ENCODE assay signal across 9 cellular contexts in genomic region chr5:34022131-34022705, GRCh38. TPM values are rescaled to one million over a fixed set of nuclear protein-coding genes. Genes with fewer than 3 reads are reported as not detected.
DNase-seq lines count a peak whose midpoint lies in the region; ATAC-seq, FAIRE-seq and TF ChIP-seq lines count a peak whose summit lies in the region.
"Had no signal": no experiment of that assay in that cellular context is flagged by ENCODE, and none has a peak within 500 bp of the region (broad histone marks: within the 10 kb centered on the region; RNA-seq: fewer than 3 reads in every experiment).

No MANE protein-coding gene starts in this region.

- H3K9me3 Mint-ChIP-seq in CD8-positive, alpha-beta memory T cell, result no peaks in the 10 kb centered on the region
- H3K9me3 Mint-ChIP-seq: naive B cell had no signal

- no peak overlapping the region for H3K27ac ChIP-seq in CD8-positive, alpha-beta memory T cell (ENCODE audit: low read depth, low read length)

- intact Hi-C loops in sciatic nerve (cut with DNase I), result no loop called here

- H3K4me1 ChIP-seq in CD8-positive, alpha-beta memory T cell (ENCODE audit: insufficient read depth, low read length), result peaks cover 10% of the 10 kb centered on the region

- ATAC-seq in GM19467 (IDR thresholded peaks at IDR 0.05; ENCODE audit: unreplicated experiment) (peak; percentile 95), HG03460 (IDR thresholded peaks at IDR 0.05; ENCODE audit: unreplicated experiment) (peak; percentile 88), sciatic nerve (no peak)

- H3K27me3 ChIP-seq in CD8-positive, alpha-beta memory T cell (ENCODE audit: insufficient read depth, low read length, poor library complexity, severe bottlenecking), result no peaks in the 10 kb centered on the region
- no peaks in the 10 kb centered on the region for H3K27me3 ChIP-seq in bronchial epithelial cell (ENCODE audit: control insufficient read depth, insufficient read depth, low read length)

- peaks cover 11 to 22% (median 21%) of the 10 kb centered on the region in 3 donors for H3K4me1 Mint-ChIP-seq in CD8-positive, alpha-beta memory T cell
- H3K4me1 Mint-ChIP-seq: naive B cell had no signal

- FAIRE-seq in bronchial epithelial cell (lab: Jason Lieb, UNC), result no peak

- POLR2A ChIA-PET in CD8-positive, alpha-beta memory T cell (lab: Charles Lee), result interaction anchor here (0.6 kb wide), 1 partner anchor 14 kb away, joined by 5 read pairs; no protein-coding TSS in a partner anchor

- no peaks in the 10 kb centered on the region for H3K27me3 Mint-ChIP-seq in CD8-positive, alpha-beta memory T cell
- H3K27me3 Mint-ChIP-seq: naive B cell had no signal

- H3K36me3 Mint-ChIP-seq in CD8-positive, alpha-beta memory T cell, result peaks cover 7 to 50% (median 23%) of the 10 kb centered on the region in 3 donors

- H3K4me3 Mint-ChIP-seq in CD8-positive, alpha-beta memory T cell, result peak overlapping the region in 1 of 7 donors; percentile 38
- H3K4me3 Mint-ChIP-seq: naive B cell had no signal

- CTCF ChIA-PET in CD8-positive, alpha-beta memory T cell (lab: Charles Lee), result no interaction called here

- no peak overlapping the region for H3K4me3 ChIP-seq in CD8-positive, alpha-beta memory T cell (ENCODE audit: low read length)
- no peak overlapping the region for H3K4me3 ChIP-seq in bronchial epithelial cell (ENCODE audit: low read depth, low read length)

- H3K27ac Mint-ChIP-seq in CD8-positive, alpha-beta memory T cell, result peak overlapping the region in 7 of 8 donors; percentile 72 to 96 (median 87)

- H3K36me3 ChIP-seq in CD8-positive, alpha-beta memory T cell (ENCODE audit: insufficient read depth, low read length), result peaks cover 3% of the 10 kb centered on the region
- no peaks in the 10 kb centered on the region for H3K36me3 ChIP-seq in bronchial epithelial cell (ENCODE audit: control insufficient read depth, insufficient read depth, low read length)

- H3K9me3 ChIP-seq in CD8-positive, alpha-beta memory T cell (ENCODE audit: low read length), result no peaks in the 10 kb centered on the region

- TF ChIP-seq CTCF in bronchial epithelial cell (IDR thresholded peaks at IDR 0.05; ENCODE audit: insufficient read depth, low read length, severe bottlenecking), result no peak

- peak in 1 of 5 donors; percentile 14 for DNase-seq in CD8-positive, alpha-beta memory T cell
- peak; percentile 42 for DNase-seq in bronchial epithelial cell (ENCODE audit: low read depth)
- DNase-seq in effector CD4-positive, alpha-beta T cell, result no peak
- DNase-seq in sciatic nerve (ENCODE audit: low spot score), result no peak
- DNase-seq in activated effector memory CD4-positive, alpha-beta T cell treated with anti-CD3 and anti-CD28 coated beads, Interleukin-2, amount 50 U/mL, for 16 hours, result no peak
- DNase-seq in CD1c-positive myeloid dendritic cell (ENCODE audit: extremely low spot score), result no peak
- DNase-seq: naive B cell had no signal

RNA-seq across cellular contexts. Expression of gene AMACR, which starts 14.4 kb away (rescaled TPM):
- 10 to 100 TPM; 11.3 to 12.8 TPM for total RNA-seq in CD8-positive, alpha-beta memory T cell
- 7.1 TPM for polyA plus RNA-seq in CD8-positive, alpha-beta memory T cell
- total RNA-seq in bronchial epithelial cell, result 6.3 and 6.5 TPM in 2 replicates
- total RNA-seq in sciatic nerve, result 7.6 TPM

RNA-seq across cellular contexts. Expression of gene C1QTNF3, which starts 20.8 kb away (rescaled TPM):
- total RNA-seq in CD8-positive, alpha-beta memory T cell, result 1 to 10 TPM; 1.4 TPM
- polyA plus RNA-seq in CD8-positive, alpha-beta memory T cell, result 0.39 TPM
- total RNA-seq in bronchial epithelial cell, result 0.26 TPM in 2 replicates
- 11.7 TPM for total RNA-seq in sciatic nerve

RNA-seq across cellular contexts. Expression of gene SLC45A2, which starts 37.7 kb away (rescaled TPM):
- not detected for total RNA-seq in CD8-positive, alpha-beta memory T cell
- not detected for polyA plus RNA-seq in CD8-positive, alpha-beta memory T cell
- total RNA-seq in bronchial epithelial cell (not detected in 2 replicates), sciatic nerve (not detected)
